ENCODE assay signal across 8 cellular contexts in genomic region chr5:109407913-109408312, GRCh38. TPM values are rescaled to one million over a fixed set of nuclear protein-coding genes. Genes with fewer than 3 reads are reported as not detected.
DNase-seq lines count a peak whose midpoint lies in the region; ATAC-seq, FAIRE-seq and TF ChIP-seq lines count a peak whose summit lies in the region.

No MANE protein-coding gene starts in this region.

- intact Hi-C loops in prostate gland (cut with DNase I) = no loop called here

- FAIRE-seq in GM18507 (lab: Jason Lieb, UNC) = peak; percentile 53

- no peaks in the 10 kb centered on the region for H3K27me3 ChIP-seq in endocrine pancreas (ENCODE audit: control insufficient read depth, insufficient read depth, low read length)
- H3K27me3 ChIP-seq in prostate gland (replicated peaks; ENCODE audit: insufficient read depth) = no peaks in the 10 kb centered on the region

- H3K27ac ChIP-seq in prostate gland = peak overlapping the region; percentile 99

- ATAC-seq in HG03354 (IDR thresholded peaks at IDR 0.05; ENCODE audit: poor library complexity, severe bottlenecking, unreplicated experiment) (no peak), GM19463 (IDR thresholded peaks at IDR 0.05; ENCODE audit: unreplicated experiment) (no peak)

- H3K9ac ChIP-seq in endocrine pancreas (ENCODE audit: control insufficient read depth, insufficient read depth, low read length) = no peak overlapping the region

- peaks cover 2% of the 10 kb centered on the region for H3K9me3 ChIP-seq in endocrine pancreas (ENCODE audit: control insufficient read depth, low read length)
- no peaks in the 10 kb centered on the region for H3K9me3 ChIP-seq in prostate gland

- peaks cover 3% of the 10 kb centered on the region for H3K36me3 ChIP-seq in endocrine pancreas (ENCODE audit: control insufficient read depth, insufficient read depth, low read length)
- H3K36me3 ChIP-seq in prostate gland = no peaks in the 10 kb centered on the region

- 48% methylated on average over 2 of the region's 2 CpGs for WGBS in prostate gland

- no peak for TF ChIP-seq CTCF in prostate gland (IDR thresholded peaks at IDR 0.05)

- H3K4me1 ChIP-seq in endocrine pancreas (ENCODE audit: control insufficient read depth, insufficient read depth, low read length) (peaks cover 19% of the 10 kb centered on the region), prostate gland (replicated peaks) (no peaks in the 10 kb centered on the region)

- TF ChIP-seq POLR2A in prostate gland (IDR thresholded peaks at IDR 0.05) = no peak

- no peak for DNase-seq in GM18507 (ENCODE audit: extremely low spot score, insufficient read length, low read depth)
- DNase-seq in OCI-M1 (lab: John Stamatoyannopoulos, UW) = peak; percentile 61
- no peak for DNase-seq in prostate gland (ENCODE audit: low spot score)
- DNase-seq in NCI-H446 treated with DMSO at 0.1 percent for 48 hours (lab: John Stamatoyannopoulos, UW) = no peak
- no peak for DNase-seq in NCI-H524 (lab: John Stamatoyannopoulos, UW)

- H3K4me3 ChIP-seq in endocrine pancreas (ENCODE audit: control insufficient read depth, insufficient read depth, low read length) (peak overlapping the region; percentile 99), prostate gland (peak overlapping the region; percentile 88 to 91)

RNA-seq across cellular contexts. Expression of gene PJA2, which starts 1.9 kb away (rescaled TPM):
- total RNA-seq in prostate gland = 100 to 1,000 TPM in 1 of 2 donors, 10 to 100 TPM in 1; 94.8 to 119 TPM
